8 cellular contexts compared by ENCODE assay signal in the genomic region with DNA sequence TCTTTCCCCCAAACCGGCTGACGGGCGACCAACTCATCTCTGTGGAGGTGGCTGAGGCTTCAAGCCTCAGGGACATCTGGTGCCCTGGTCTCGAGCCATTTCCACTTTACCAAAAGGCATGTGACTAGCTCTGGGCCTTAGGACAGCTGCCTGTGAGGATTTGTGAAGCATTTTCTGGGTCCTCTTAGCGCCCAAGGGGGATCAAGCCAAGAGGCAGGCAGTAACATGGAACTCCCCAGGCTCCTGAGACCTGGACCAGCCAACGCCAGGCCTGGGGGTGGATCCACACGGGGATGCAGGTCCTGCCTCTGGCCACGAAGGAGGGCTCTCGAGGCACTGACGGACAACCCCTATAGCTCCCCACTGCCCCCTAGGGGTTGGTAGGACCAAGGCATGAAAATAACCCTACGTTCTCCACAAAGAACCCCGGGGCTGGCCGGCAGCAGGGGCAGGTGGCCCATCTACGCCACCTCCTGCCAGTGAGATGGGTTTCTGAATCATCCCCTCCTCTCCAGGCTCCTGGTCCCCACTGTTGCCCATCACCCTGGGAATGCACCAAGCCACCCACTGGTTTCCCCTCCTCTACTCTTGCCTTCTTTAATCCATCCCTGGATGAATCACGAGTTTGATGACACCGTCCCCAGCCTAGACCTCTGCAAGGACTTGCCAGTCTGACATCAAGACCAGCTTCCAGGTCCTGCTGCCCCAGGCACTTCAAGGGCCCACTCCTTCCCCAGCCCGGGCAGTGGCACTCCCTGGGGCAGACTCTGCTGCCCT. TPM values are rescaled to one million over a fixed set of nuclear protein-coding genes. Genes with fewer than 3 reads are reported as not detected.
A peak's percentile ranks its signal among the peaks of the same experiment; 100 is the strongest.
DNase-seq lines count a peak whose midpoint lies in the region; ATAC-seq, FAIRE-seq and TF ChIP-seq lines count a peak whose summit lies in the region.

No MANE protein-coding gene starts in this region.

- H3K4me1 Mint-ChIP-seq in chondrocyte (ENCODE audit: low read depth): no peaks in the 10 kb centered on the region

- no peak overlapping the region for H3K27ac Mint-ChIP-seq in chondrocyte (ENCODE audit: unreplicated experiment)

- H3K36me3 Mint-ChIP-seq in chondrocyte (ENCODE audit: low read depth): peaks cover 5% of the 10 kb centered on the region

- peak overlapping the region; percentile 45 for H3K9ac ChIP-seq in NT2/D1 (ENCODE audit: insufficient read length, low read depth)

- no peak overlapping the region for H3K27ac ChIP-seq in lower lobe of right lung

- no peaks in the 10 kb centered on the region for H3K27me3 Mint-ChIP-seq in chondrocyte (ENCODE audit: low read depth)

- no peak overlapping the region for H3K4me3 Mint-ChIP-seq in chondrocyte (ENCODE audit: unreplicated experiment)

- DNase-seq in 8988T: peak; percentile 40
- DNase-seq in GM06990 (ENCODE audit: extremely low read depth, insufficient read length): no peak
- peak; percentile 77 for DNase-seq in NT2/D1 (ENCODE audit: low read depth, low spot score)
- no peak for DNase-seq in chondrocyte (ENCODE audit: low spot score)
- DNase-seq in lower lobe of right lung: peak; percentile 64
- no peak for DNase-seq in NCI-H2227 (lab: John Stamatoyannopoulos, UW; ENCODE audit: unreplicated experiment)
- DNase-seq in frontal cortex (ENCODE audit: low spot score in 2 of 2): no peak

- H3K9me3 ChIP-seq in NT2/D1 (ENCODE audit: insufficient read depth, low read length): no peaks in the 10 kb centered on the region
- no peaks in the 10 kb centered on the region for H3K9me3 ChIP-seq in lower lobe of right lung

- FAIRE-seq in frontal cortex (lab: Jason Lieb, UNC): no peak

- intact Hi-C loops in lower lobe of right lung (cut with DNase I): no loop called here

- H3K36me3 ChIP-seq in GM06990 (ENCODE audit: control insufficient read depth, insufficient read depth, low read length) (peaks cover 19% of the 10 kb centered on the region), NT2/D1 (ENCODE audit: insufficient read depth, insufficient read length, low read length) (peaks cover 55% of the 10 kb centered on the region), lower lobe of right lung (peaks cover 73% of the 10 kb centered on the region)

- TF ChIP-seq CTCF in GM06990 (IDR thresholded peaks at IDR 0.05; ENCODE audit: insufficient read depth, low read length, poor library complexity, severe bottlenecking) (peak; percentile 65), chondrocyte (IDR thresholded peaks at IDR 0.05) (peak; percentile 69), lower lobe of right lung (IDR thresholded peaks at IDR 0.05) (peak; percentile 56)

- H3K27me3 ChIP-seq in GM06990 (replicated peaks; ENCODE audit: control insufficient read depth, insufficient read depth, low read length) (no peaks in the 10 kb centered on the region), NT2/D1 (ENCODE audit: insufficient read depth, insufficient read length) (no peaks in the 10 kb centered on the region), lower lobe of right lung (ENCODE audit: low read depth) (no peaks in the 10 kb centered on the region)

- H3K9me3 Mint-ChIP-seq in chondrocyte (ENCODE audit: low read depth): no peaks in the 10 kb centered on the region

- H3K4me3 ChIP-seq in GM06990 (replicated peaks; ENCODE audit: low read depth, low read length): no peak overlapping the region
- H3K4me3 ChIP-seq in NT2/D1 (ENCODE audit: insufficient read length, low read depth): no peak overlapping the region
- H3K4me3 ChIP-seq in lower lobe of right lung: no peak overlapping the region

- ATAC-seq in lower lobe of right lung: peak; percentile 65 to 79
- no peak for ATAC-seq in HG03139 (IDR thresholded peaks at IDR 0.05; ENCODE audit: unreplicated experiment)

- H3K4me1 ChIP-seq in NT2/D1 (ENCODE audit: insufficient read depth, insufficient read length): peaks cover 23% of the 10 kb centered on the region
- no peaks in the 10 kb centered on the region for H3K4me1 ChIP-seq in lower lobe of right lung

RNA-seq across cellular contexts. Expression of gene MYDGF, which starts 7.0 kb away (rescaled TPM):
- 124 to 130 TPM (median 124 TPM) in 3 replicates for total RNA-seq in chondrocyte
- total RNA-seq in lower lobe of right lung: 91.6 TPM
- total RNA-seq in frontal cortex: 33.4 TPM

RNA-seq across cellular contexts. Expression of gene TNFAIP8L1, which starts 37.8 kb away (rescaled TPM):
- total RNA-seq in chondrocyte (2.0 to 4.2 TPM (median 3.9 TPM) in 3 replicates), lower lobe of right lung (11.2 TPM), frontal cortex (4.5 TPM)

RNA-seq across cellular contexts. Expression of gene DPP9, which starts 46.5 kb away (rescaled TPM):
- 31.5 to 41.5 TPM (median 38.7 TPM) in 3 replicates for total RNA-seq in chondrocyte
- 79.6 TPM for total RNA-seq in lower lobe of right lung
- total RNA-seq in frontal cortex: 7.7 TPM

Comparison
In these comparisons a context has a peak if more than half of its experiments do, and no peak if none do; other contexts are left out.
1. DNase-seq: peak in 8988T (single experiment), NT2/D1 (single experiment) and lower lobe of right lung (single experiment); none in GM06990 (single experiment), chondrocyte (single experiment), NCI-H2227 (single experiment) and frontal cortex (0 of 2).
2. Peak in every context shown above with its lines, with median percentiles within 50 percentile points of each other: CTCF ChIP-seq.